Comparison of ENCODE assay signal across 1 cellular context in the genomic region with DNA sequence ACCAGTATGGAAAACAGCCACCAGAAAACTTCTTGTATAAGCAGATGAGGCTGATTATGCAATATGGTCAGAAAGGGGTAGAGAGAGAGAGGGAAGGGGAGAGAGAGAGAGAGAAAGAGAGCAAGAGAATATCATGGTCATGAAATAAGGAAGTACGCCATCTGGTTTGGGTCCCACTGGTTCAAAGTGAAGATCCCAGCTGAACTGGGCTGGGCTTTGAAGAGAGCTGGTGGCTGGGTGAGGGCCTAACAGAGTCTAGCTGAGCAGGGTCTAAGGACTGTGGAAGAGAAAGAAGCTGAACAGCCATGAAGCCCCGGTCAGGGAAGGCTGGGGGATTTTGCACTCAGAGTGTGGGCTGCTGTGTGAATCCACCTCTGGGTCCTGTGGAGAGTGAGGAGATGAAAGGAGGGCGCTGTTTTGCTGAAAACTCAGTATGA.
TF ChIP-seq lines count a peak whose summit lies in the region.

No MANE protein-coding gene starts in this region.

TF ChIP-seq in HepG2, 621 proteins besides CTCF, POLR2A, EP300 and RAD21:
- no peak for TF ChIP-seq ZNF549 (CRISPR knock-in tag; IDR thresholded peaks at IDR 0.05)
- TF ChIP-seq ZNF678 (CRISPR knock-in tag; IDR thresholded peaks at IDR 0.05), result no peak
- no peak for TF ChIP-seq ZFP36L1 (CRISPR knock-in tag; IDR thresholded peaks at IDR 0.05)
- TF ChIP-seq NFIC (IDR thresholded peaks at IDR 0.05; ENCODE audit: low read length), result no peak
- TF ChIP-seq CEBPG (CRISPR knock-in tag; IDR thresholded peaks at IDR 0.05), result peak; percentile 30; the same call in 1 of the 2 replicates
- TF ChIP-seq ZNF883 (CRISPR knock-in tag; IDR thresholded peaks at IDR 0.05; ENCODE audit: not compliant biosample characterization), result no peak
- TF ChIP-seq DPF2 (CRISPR knock-in tag; IDR thresholded peaks at IDR 0.05; ENCODE audit: borderline replicate concordance, low read depth), result no peak
- no peak for TF ChIP-seq GZF1 (CRISPR knock-in tag; IDR thresholded peaks at IDR 0.05)
- TF ChIP-seq ATF1 (CRISPR knock-in tag; IDR thresholded peaks at IDR 0.05), result no peak
- TF ChIP-seq CEBPB (IDR thresholded peaks at IDR 0.05; ENCODE audit: borderline replicate concordance, low read depth, low read length), result peak; percentile 40; the same call in 1 of the 2 replicates
- TF ChIP-seq ZNF543 (CRISPR knock-in tag; IDR thresholded peaks at IDR 0.05), result no peak
- TF ChIP-seq PAWR (CRISPR knock-in tag; IDR thresholded peaks at IDR 0.05; ENCODE audit: borderline replicate concordance), result no peak
- TF ChIP-seq ZFYVE20 (CRISPR knock-in tag; IDR thresholded peaks at IDR 0.05; ENCODE audit: borderline replicate concordance, low read depth), result no peak
- TF ChIP-seq ZNF329 (CRISPR knock-in tag; IDR thresholded peaks at IDR 0.05; ENCODE audit: low read depth), result no peak
- no peak for TF ChIP-seq ATAD3A (CRISPR knock-in tag; IDR thresholded peaks at IDR 0.05)
- TF ChIP-seq SNRNP70 (IDR thresholded peaks at IDR 0.05; ENCODE audit: low read depth, low read length), result no peak
- TF ChIP-seq SNAPC2 (CRISPR knock-in tag; IDR thresholded peaks at IDR 0.05), result no peak
- TF ChIP-seq, protein P1, sequence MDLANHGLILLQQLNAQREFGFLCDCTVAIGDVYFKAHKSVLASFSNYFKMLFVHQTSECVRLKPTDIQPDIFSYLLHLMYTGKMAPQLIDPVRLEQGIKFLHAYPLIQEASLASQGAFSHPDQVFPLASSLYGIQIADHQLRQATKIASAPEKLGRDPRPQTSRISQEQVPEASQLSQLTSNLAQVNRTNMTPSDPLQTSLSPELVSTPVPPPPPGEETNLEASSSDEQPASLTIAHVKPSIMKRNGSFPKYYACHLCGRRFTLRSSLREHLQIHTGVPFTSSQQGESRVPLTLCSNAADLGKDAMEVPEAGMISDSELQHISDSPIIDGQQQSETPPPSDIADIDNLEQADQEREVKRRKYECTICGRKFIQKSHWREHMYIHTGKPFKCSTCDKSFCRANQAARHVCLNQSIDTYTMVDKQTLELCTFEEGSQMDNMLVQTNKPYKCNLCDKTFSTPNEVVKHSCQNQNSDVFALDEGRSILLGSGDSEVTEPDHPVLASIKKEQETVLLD (CRISPR knock-in tag; IDR thresholded peaks at IDR 0.05; ENCODE audit: low read depth), result no peak
